In the genomic region with DNA sequence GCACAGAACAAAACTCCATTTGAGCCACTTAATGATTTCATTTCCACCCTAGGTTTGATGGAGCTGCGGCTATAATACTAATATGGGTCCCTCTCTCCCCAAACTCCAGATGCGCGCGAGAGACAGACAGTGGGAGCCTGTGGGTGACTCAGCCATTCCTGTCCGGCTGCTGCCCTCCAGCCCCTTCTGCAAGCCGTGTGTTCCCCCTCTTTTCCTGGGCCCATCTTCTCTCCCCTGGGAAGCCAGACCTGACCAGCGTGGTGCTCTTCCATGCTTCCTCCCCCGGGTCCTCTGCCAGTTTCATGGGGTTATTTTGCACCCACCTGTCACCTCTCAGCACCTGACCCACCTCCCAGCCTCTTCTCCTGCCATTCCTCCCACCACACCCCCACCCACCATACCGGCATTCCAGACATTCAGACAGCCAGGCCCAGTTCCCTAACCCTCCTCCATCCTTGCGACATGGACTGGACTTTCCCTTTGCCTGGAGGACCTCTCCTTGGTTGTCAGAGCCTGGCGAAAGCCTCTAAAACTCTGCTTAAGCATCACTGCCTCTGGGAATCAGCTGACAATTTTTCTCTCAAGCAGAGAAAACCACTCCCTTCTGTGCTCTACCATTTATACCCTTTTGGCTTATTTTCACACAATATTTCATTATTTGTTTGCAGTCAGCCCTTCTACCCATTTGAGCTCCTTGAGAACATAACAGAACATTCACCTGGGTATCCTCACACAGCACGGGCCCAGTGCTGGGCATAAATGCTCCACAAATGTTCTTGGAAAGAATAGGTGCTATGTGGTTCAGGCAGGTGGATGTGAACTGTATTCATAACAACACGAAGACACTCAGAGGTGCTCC, we compare ENCODE assay signal across 10 cellular contexts. TPM values are rescaled to one million over a fixed set of nuclear protein-coding genes. Genes with fewer than 3 reads are reported as not detected.
A peak's percentile ranks its signal among the peaks of the same experiment; 100 is the strongest.
DNase-seq lines count a peak whose midpoint lies in the region; ATAC-seq, FAIRE-seq and TF ChIP-seq lines count a peak whose summit lies in the region.
"Had no signal": no experiment of that assay in that cellular context is flagged by ENCODE, and none has a peak within 500 bp of the region (broad histone marks: within the 10 kb centered on the region; RNA-seq: fewer than 3 reads in every experiment).

No MANE protein-coding gene starts in this region.

- intact Hi-C loops in sciatic nerve (cut with DNase I): no loop called here

- no peak for TF ChIP-seq CTCF in D721Med (IDR thresholded peaks at IDR 0.05; ENCODE audit: insufficient read depth, missing control alignments)

- ATAC-seq in HG02623 (IDR thresholded peaks at IDR 0.05; ENCODE audit: unreplicated experiment) (peak; percentile 19), HG03520 (IDR thresholded peaks at IDR 0.05; ENCODE audit: unreplicated experiment) (peak; percentile 26), sciatic nerve (peak; percentile 29)
- ATAC-seq: naive thymus-derived CD4-positive, alpha-beta T cell had no signal

- DNase-seq in activated effector memory CD4-positive, alpha-beta T cell treated with anti-CD3 and anti-CD28 coated beads, Interleukin-2, amount 50 U/mL, for 16 hours: peak; percentile 33
- no peak for DNase-seq in activated effector memory CD4-positive, alpha-beta T cell treated with Interleukin-2 at 50 U/mL for 16 hours
- DNase-seq in sciatic nerve (ENCODE audit: low spot score): no peak
- DNase-seq in HuH-7.5 (ENCODE audit: low spot score): no peak
- DNase-seq in glomerular visceral epithelial cell (ENCODE audit: extremely low spot score): no peak
- no peak for DNase-seq in D721Med (ENCODE audit: insufficient read length, low spot score)

- no peak for FAIRE-seq in D721Med (lab: Jason Lieb, UNC)

RNA-seq across cellular contexts. Expression of gene SPATA19, which starts 10.7 kb away (rescaled TPM):
- total RNA-seq in sciatic nerve: not detected
- total RNA-seq: naive thymus-derived CD4-positive, alpha-beta T cell; T-helper 2 cell treated with Interferon-gamma antibody and Interleukin-4, amounts not matched to agents 100 ng/mL and 5 ng/mL, for 36 hours had no signal
